Comparison of ENCODE assay signal across 32 cellular contexts in genomic region chr2:68946117-68946516, GRCh38. TPM values are rescaled to one million over a fixed set of nuclear protein-coding genes. Genes with fewer than 3 reads are reported as not detected.
DNase-seq lines count a peak whose midpoint lies in the region; ATAC-seq and TF ChIP-seq lines count a peak whose summit lies in the region.
"Had no signal": no experiment of that assay in that cellular context is flagged by ENCODE, and none has a peak within 500 bp of the region (broad histone marks: within the 10 kb centered on the region; RNA-seq: fewer than 3 reads in every experiment).

No MANE protein-coding gene starts in this region.

- ATAC-seq in left lobe of liver (peak; percentile 73), GM21381 (IDR thresholded peaks at IDR 0.05; ENCODE audit: unreplicated experiment) (no peak)
- ATAC-seq: effector memory CD8-positive, alpha-beta T cell; esophagus mucosa; foreskin keratinocyte; Right ventricle myocardium inferior; sciatic nerve; stimulated activated naive CD8-positive, alpha-beta T cell treated with anti-CD3 and anti-CD28 coated beads, Interleukin-15, Interleukin-2, amounts not matched to agents 100 U/mL and 50 U/mL, for 24 hours; WTC11 had no signal

- no peaks in the 10 kb centered on the region for H3K9me3 ChIP-seq in smooth muscle cell (replicated peaks; ENCODE audit: low read depth)
- H3K9me3 ChIP-seq in mammary epithelial cell (replicated peaks; ENCODE audit: insufficient read depth, low read length) = no peaks in the 10 kb centered on the region

- H2AFZ ChIP-seq in smooth muscle cell (ENCODE audit: low read depth) (no peak overlapping the region), mammary epithelial cell (ENCODE audit: low read depth, low read length) (no peak overlapping the region)
- H2AFZ ChIP-seq: GM23248, neural progenitor cell had no signal

- H3K4me3 ChIP-seq in smooth muscle cell = no peak overlapping the region
- no peak overlapping the region for H3K4me3 ChIP-seq in mammary epithelial cell (replicated peaks in 1 of 3; ENCODE audit: insufficient read depth in 1 of 3, low read depth in 2 of 3, low read length in 3 of 3)
- H3K4me3 ChIP-seq: cardiac muscle cell, coronary artery, GM23248, neural progenitor cell had no signal

- no peaks in the 10 kb centered on the region for H3K79me2 ChIP-seq in smooth muscle cell (ENCODE audit: low read depth)
- H3K79me2 ChIP-seq in mammary epithelial cell (ENCODE audit: insufficient read depth, low read length) = no peaks in the 10 kb centered on the region

- H3K4me2 ChIP-seq in smooth muscle cell = no peak overlapping the region
- no peak overlapping the region for H3K4me2 ChIP-seq in mammary epithelial cell (ENCODE audit: insufficient read depth, low read depth, low read length)
- H3K4me2 ChIP-seq: neural progenitor cell had no signal

- H3K27me3 ChIP-seq in smooth muscle cell (ENCODE audit: low read depth) (no peaks in the 10 kb centered on the region), mammary epithelial cell (ENCODE audit: insufficient read depth, low read length) (no peaks in the 10 kb centered on the region)
- H3K27me3 ChIP-seq: cardiac muscle cell, foreskin keratinocyte, neural progenitor cell had no signal

- no TSS peak for BruUV-seq in mammary epithelial cell (replicated peaks; lab: Mats Ljungman, UMichigan)

- DNase-seq in COLO668 (lab: John Stamatoyannopoulos, UW; ENCODE audit: unreplicated experiment) = peak; percentile 54
- DNase-seq in MV-4-11 (lab: John Stamatoyannopoulos, UW) = peak; percentile 35
- DNase-seq in NCI-H2196 treated with DMSO at 0.1 percent for 48 hours (lab: John Stamatoyannopoulos, UW; ENCODE audit: unreplicated experiment) = peak; percentile 16
- DNase-seq in left lobe of liver (ENCODE audit: low spot score) = no peak
- no peak for DNase-seq in smooth muscle cell (lab: John Stamatoyannopoulos, UW; ENCODE audit: unreplicated experiment)
- DNase-seq in mammary epithelial cell = no peak
- DNase-seq in DMS79 treated with DMSO at 0.1 percent for 48 hours (lab: John Stamatoyannopoulos, UW) = no peak
- DNase-seq: activated CD4-positive, alpha-beta T cell treated with anti-CD3 and anti-CD28 coated beads, Interleukin-2, amount 50 U/mL, for 1 hour; anterior cingulate cortex; effector memory CD8-positive, alpha-beta T cell; foreskin keratinocyte; GM23248; HFFc6; NCI-H1694 treated with DMSO at 0.1 percent for 48 hours; NCI-H524; posterior cingulate gyrus; stimulated activated naive CD8-positive, alpha-beta T cell treated with anti-CD3 and anti-CD28 coated beads, Interleukin-15, Interleukin-2, amounts not matched to agents 100 U/mL and 50 U/mL, for 24 hours; T1000 had no signal

- TF ChIP-seq CTCF in smooth muscle cell (IDR thresholded peaks at IDR 0.05; ENCODE audit: borderline replicate concordance, insufficient read depth, poor library complexity, severe bottlenecking) (no peak), mammary epithelial cell (conservative IDR thresholded peaks at IDR 0.05 in 1 of 2, IDR thresholded peaks at IDR 0.05 in 1 of 2; ENCODE audit: extremely low read depth in 1 of 2, insufficient read depth in 1 of 2, low read depth in 1 of 2, low read length in 2 of 2) (no peak)

- no peak overlapping the region for H3K9ac ChIP-seq in smooth muscle cell (ENCODE audit: low read depth)
- H3K9ac ChIP-seq in mammary epithelial cell (ENCODE audit: insufficient read depth, low read length) = no peak overlapping the region
- H3K9ac ChIP-seq: GM23248, neural progenitor cell had no signal

- in situ Hi-C loops in mammary epithelial cell (cut with MboI; ENCODE audit: low sequenced_read_pairs in 2 of 2) = no loop called here

- H3F3A ChIP-seq in smooth muscle cell (ENCODE audit: low read depth) = no peaks in the 10 kb centered on the region

- H3K4me1 ChIP-seq in smooth muscle cell (ENCODE audit: low read depth) (peaks cover 7% of the 10 kb centered on the region), mammary epithelial cell (ENCODE audit: insufficient read depth, low read length) (no peaks in the 10 kb centered on the region)
- H3K4me1 ChIP-seq: foreskin keratinocyte had no signal

- no peaks in the 10 kb centered on the region for H4K20me1 ChIP-seq in smooth muscle cell (ENCODE audit: low read depth)
- H4K20me1 ChIP-seq in mammary epithelial cell (ENCODE audit: insufficient read depth, low read length) = no peaks in the 10 kb centered on the region

- H3K27ac ChIP-seq in smooth muscle cell (ENCODE audit: low read depth) (no peak overlapping the region), mammary epithelial cell (ENCODE audit: insufficient read depth, low read depth, low read length) (no peak overlapping the region)
- H3K27ac ChIP-seq: C4-2B, cardiac muscle cell, coronary artery, foreskin keratinocyte, GM23248, neural progenitor cell had no signal

- 81% methylated on average over 3 of the region's 3 CpGs for WGBS in smooth muscle cell (ENCODE audit: low lambda C conversion rate)
- 76% methylated on average over 3 of the region's 3 CpGs for WGBS in mammary epithelial cell (ENCODE audit: low coverage, missing lambda C conversion rate)

- intact Hi-C loops in mammary epithelial cell (cut with micrococcal nuclease) = no loop called here

- CTCF ChIA-PET in mammary epithelial cell (lab: Charles Lee; ENCODE audit: low non-redundant PET) = no interaction called here

- dilution Hi-C loops in mammary epithelial cell (cut with HindIII; ENCODE audit: low sequenced_read_pairs) = no loop called here

- H3K36me3 ChIP-seq in smooth muscle cell (ENCODE audit: low read depth) (no peaks in the 10 kb centered on the region), mammary epithelial cell (ENCODE audit: insufficient read depth, low read length) (no peaks in the 10 kb centered on the region)
- H3K36me3 ChIP-seq: cardiac muscle cell, neural progenitor cell had no signal

RNA-seq across cellular contexts. Expression of gene GKN2, which starts 6.6 kb away (rescaled TPM):
- not detected for total RNA-seq in left lobe of liver
- not detected in 2 replicates for total RNA-seq in smooth muscle cell
- polyA plus RNA-seq in smooth muscle cell = not detected in 2 replicates
- not detected for total RNA-seq in mammary epithelial cell
- not detected for polyA plus RNA-seq in mammary epithelial cell
- not detected for polyA minus RNA-seq in mammary epithelial cell
- total RNA-seq: cardiac muscle cell, esophagus mucosa, foreskin keratinocyte, G401, GM23248, HFFc6, lower leg skin, MCF 10A, OCI-LY7, Right ventricle myocardium inferior, sciatic nerve, WTC11 had no signal
- polyA plus RNA-seq: AG04450, cardiac muscle cell, foreskin keratinocyte, GM23248 had no signal

RNA-seq across cellular contexts. Expression of gene GKN1, which starts 28.3 kb away (rescaled TPM):
- not detected for total RNA-seq in left lobe of liver
- total RNA-seq in smooth muscle cell = not detected in 2 replicates
- 1.4 TPM in 1 of 2 replicates, not detected in the other for polyA plus RNA-seq in smooth muscle cell
- not detected for total RNA-seq in mammary epithelial cell
- polyA plus RNA-seq in mammary epithelial cell = not detected
- polyA minus RNA-seq in mammary epithelial cell = not detected
- total RNA-seq: cardiac muscle cell, esophagus mucosa, foreskin keratinocyte, G401, GM23248, HFFc6, lower leg skin, MCF 10A, OCI-LY7, Right ventricle myocardium inferior, sciatic nerve, WTC11 had no signal
- polyA plus RNA-seq: AG04450, cardiac muscle cell, GM23248 had no signal

Comparison
In these comparisons a context has a peak if more than half of its experiments do, and no peak if none do; other contexts are left out.
1. DNase-seq: peak in COLO668 (single experiment), MV-4-11 (single experiment) and NCI-H2196 treated with DMSO at 0.1 percent for 48 hours (single experiment); none in left lobe of liver (single experiment), smooth muscle cell (single experiment), mammary epithelial cell (single experiment) and DMS79 treated with DMSO at 0.1 percent for 48 hours (single experiment).